Comparison of ENCODE assay signal across 1 cellular context in the genomic region with DNA sequence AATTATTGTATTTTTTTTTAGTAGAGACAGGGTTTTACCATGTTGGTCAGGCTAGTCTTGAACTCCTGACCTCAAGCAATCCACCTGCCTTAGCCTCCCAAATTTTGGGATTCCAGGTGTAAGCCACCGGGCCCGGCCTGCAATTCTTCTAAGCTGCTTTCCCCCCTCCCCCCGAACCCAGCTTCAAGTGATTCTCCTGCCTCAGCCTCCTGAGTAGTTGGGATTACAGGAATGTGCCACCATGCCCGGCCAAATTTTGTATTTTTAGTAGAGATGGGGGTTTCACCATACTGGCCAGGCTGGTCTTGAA.
TF ChIP-seq lines count a peak whose summit lies in the region.

No MANE protein-coding gene starts in this region.

TF ChIP-seq in HepG2, 621 proteins besides CTCF, POLR2A, EP300 and RAD21:
- TF ChIP-seq AKAP8 (CRISPR knock-in tag; IDR thresholded peaks at IDR 0.05) = 0 out of 2 replicates have a peak, but pooled peaks have one; percentile 29
